In the genomic region with DNA sequence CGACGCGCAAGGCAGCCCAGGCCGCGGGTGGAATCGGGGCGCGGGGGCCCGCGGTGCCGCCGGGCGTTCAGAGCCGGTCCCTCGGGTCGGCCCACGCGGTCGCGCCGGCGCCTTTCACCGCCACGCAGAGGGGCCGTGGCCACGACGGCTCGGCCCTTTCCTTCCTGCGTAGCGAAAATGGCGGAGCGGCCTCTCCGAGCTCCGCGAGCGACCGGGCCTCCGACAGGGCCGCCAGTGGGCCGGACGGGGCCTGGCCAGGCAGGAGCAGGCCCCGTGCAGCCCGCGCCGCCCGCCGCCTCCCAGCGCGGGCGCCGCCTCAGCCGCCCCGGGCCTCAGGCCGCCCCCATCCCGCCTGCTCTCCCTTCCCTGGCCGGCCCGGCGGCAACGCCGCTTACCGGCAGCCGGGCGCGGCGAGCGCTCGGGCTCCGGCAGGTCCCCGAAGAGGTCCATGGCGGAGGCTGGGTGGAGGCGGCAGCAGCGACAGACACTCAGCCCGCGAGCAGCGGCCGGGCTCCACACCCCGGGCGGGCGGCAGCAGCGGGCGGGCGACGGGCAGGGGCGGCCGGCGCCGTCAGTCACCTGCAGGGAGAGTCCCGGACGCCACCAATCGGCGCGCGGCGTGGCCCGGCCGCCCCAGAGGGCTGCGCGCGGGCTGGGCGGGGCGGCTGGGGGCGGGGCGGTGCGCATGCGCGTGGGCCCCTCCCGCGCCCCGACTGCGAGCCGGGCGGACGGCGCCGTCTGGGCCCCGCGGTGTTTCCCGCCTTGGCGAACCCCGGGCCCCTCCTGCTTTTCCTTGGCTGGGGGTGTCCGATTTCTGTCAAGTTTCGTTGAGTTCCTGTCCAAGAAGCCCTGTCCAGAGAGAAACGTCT, we compare ENCODE assay signal across 1 cellular context.
A peak's percentile ranks its signal among the peaks of the same experiment; 100 is the strongest.
TF ChIP-seq lines count a peak whose summit lies in the region.

A gene with protein sequence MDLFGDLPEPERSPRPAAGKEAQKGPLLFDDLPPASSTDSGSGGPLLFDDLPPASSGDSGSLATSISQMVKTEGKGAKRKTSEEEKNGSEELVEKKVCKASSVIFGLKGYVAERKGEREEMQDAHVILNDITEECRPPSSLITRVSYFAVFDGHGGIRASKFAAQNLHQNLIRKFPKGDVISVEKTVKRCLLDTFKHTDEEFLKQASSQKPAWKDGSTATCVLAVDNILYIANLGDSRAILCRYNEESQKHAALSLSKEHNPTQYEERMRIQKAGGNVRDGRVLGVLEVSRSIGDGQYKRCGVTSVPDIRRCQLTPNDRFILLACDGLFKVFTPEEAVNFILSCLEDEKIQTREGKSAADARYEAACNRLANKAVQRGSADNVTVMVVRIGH (minus strand): TSS at position 592 of the 869 bp plus-strand sequence. CDS start 142 bp downstream, at position 450.

TF ChIP-seq in HepG2, 621 proteins besides CTCF, POLR2A, EP300 and RAD21 (continued from another document and continues in another):
- TF ChIP-seq ZNF574 (CRISPR knock-in tag; IDR thresholded peaks at IDR 0.05) (peak; percentile 59; the same call in 1 of the 2 replicates), DNMT1 (CRISPR knock-in tag; IDR thresholded peaks at IDR 0.05) (0 out of 2 replicates have a peak, but pooled peaks have one; percentile 70), ZNF792 (CRISPR knock-in tag; IDR thresholded peaks at IDR 0.05) (0 out of 2 replicates have a peak, but pooled peaks have one; percentile 48), SMAD1 (CRISPR knock-in tag; IDR thresholded peaks at IDR 0.05; ENCODE audit: borderline replicate concordance, low read depth) (peak; percentile 27; the same call in 1 of the 2 replicates), SPEN (CRISPR knock-in tag; IDR thresholded peaks at IDR 0.05; ENCODE audit: low read depth) (peak; percentile 67), KLF6 (CRISPR knock-in tag; IDR thresholded peaks at IDR 0.05) (peak; percentile 49; the same call in 1 of the 2 replicates), HDAC1 (CRISPR knock-in tag; IDR thresholded peaks at IDR 0.05) (peak; percentile 22; the same call in 1 of the 2 replicates), ZNF7 (CRISPR knock-in tag; IDR thresholded peaks at IDR 0.05) (no peak), ZNF660 (CRISPR knock-in tag; IDR thresholded peaks at IDR 0.05; ENCODE audit: borderline replicate concordance, low read depth) (no peak), ZBED4 (CRISPR knock-in tag; IDR thresholded peaks at IDR 0.05; ENCODE audit: borderline replicate concordance) (peak; percentile 65; the same call in 1 of the 2 replicates), ZNF552 (CRISPR knock-in tag; IDR thresholded peaks at IDR 0.05; ENCODE audit: borderline replicate concordance) (0 out of 2 replicates have a peak, but pooled peaks have one; percentile 27), HMG20B (CRISPR knock-in tag; conservative IDR thresholded peaks at IDR 0.05) (no peak), ZNF563 (CRISPR knock-in tag; IDR thresholded peaks at IDR 0.05) (peak; percentile 86), THAP11 (CRISPR knock-in tag; IDR thresholded peaks at IDR 0.05) (peak; percentile 65), ZNF564 (CRISPR knock-in tag; IDR thresholded peaks at IDR 0.05) (no peak), SIX4 (CRISPR knock-in tag; IDR thresholded peaks at IDR 0.05) (no peak; the same call in 1 of the 2 replicates), BORCS8-MEF2B (CRISPR knock-in tag; IDR thresholded peaks at IDR 0.05) (peak; percentile 95), NFKB2 (CRISPR knock-in tag; IDR thresholded peaks at IDR 0.05; ENCODE audit: borderline replicate concordance) (peak; percentile 68; the same call in 1 of the 2 replicates), ZNF543 (CRISPR knock-in tag; IDR thresholded peaks at IDR 0.05) (no peak), PHF5A (CRISPR knock-in tag; IDR thresholded peaks at IDR 0.05; ENCODE audit: low read depth, unreplicated experiment) (peak; percentile 79), ZBTB44 (CRISPR knock-in tag; IDR thresholded peaks at IDR 0.05) (no peak), ZNF451 (CRISPR knock-in tag; IDR thresholded peaks at IDR 0.05) (peak; percentile 50; the same call in 1 of the 2 replicates), ZNF850 (CRISPR knock-in tag; conservative IDR thresholded peaks at IDR 0.05) (no peak), TAF1 (CRISPR knock-in tag; IDR thresholded peaks at IDR 0.05) (peak; percentile 28; the same call in 1 of the 2 replicates)
- TF ChIP-seq, protein P1, sequence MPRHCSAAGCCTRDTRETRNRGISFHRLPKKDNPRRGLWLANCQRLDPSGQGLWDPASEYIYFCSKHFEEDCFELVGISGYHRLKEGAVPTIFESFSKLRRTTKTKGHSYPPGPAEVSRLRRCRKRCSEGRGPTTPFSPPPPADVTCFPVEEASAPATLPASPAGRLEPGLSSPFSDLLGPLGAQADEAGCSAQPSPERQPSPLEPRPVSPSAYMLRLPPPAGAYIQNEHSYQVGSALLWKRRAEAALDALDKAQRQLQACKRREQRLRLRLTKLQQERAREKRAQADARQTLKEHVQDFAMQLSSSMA (CRISPR knock-in tag; IDR thresholded peaks at IDR 0.05), result peak; percentile 55; the same call in 1 of the 2 replicates
- TF ChIP-seq, protein P2, sequence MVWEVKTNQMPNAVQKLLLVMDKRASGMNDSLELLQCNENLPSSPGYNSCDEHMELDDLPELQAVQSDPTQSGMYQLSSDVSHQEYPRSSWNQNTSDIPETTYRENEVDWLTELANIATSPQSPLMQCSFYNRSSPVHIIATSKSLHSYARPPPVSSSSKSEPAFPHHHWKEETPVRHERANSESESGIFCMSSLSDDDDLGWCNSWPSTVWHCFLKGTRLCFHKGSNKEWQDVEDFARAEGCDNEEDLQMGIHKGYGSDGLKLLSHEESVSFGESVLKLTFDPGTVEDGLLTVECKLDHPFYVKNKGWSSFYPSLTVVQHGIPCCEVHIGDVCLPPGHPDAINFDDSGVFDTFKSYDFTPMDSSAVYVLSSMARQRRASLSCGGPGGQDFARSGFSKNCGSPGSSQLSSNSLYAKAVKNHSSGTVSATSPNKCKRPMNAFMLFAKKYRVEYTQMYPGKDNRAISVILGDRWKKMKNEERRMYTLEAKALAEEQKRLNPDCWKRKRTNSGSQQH (CRISPR knock-in tag; IDR thresholded peaks at IDR 0.05; ENCODE audit: low read depth), result peak; percentile 77; the same call in 1 of the 2 replicates
- TF ChIP-seq, protein P3, sequence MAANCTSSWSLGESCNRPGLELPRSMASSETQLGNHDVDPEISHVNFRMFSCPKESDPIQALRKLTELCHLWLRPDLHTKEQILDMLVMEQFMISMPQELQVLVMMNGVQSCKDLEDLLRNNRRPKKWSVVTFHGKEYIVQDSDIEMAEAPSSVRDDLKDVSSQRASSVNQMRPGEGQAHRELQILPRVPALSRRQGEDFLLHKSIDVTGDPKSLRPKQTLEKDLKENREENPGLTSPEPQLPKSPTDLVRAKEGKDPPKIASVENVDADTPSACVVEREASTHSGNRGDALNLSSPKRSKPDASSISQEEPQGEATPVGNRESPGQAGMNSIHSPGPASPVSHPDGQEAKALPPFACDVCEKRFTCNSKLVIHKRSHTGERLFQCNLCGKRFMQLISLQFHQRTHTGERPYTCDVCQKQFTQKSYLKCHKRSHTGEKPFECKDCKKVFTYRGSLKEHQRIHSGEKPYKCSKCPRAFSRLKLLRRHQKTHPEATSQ (CRISPR knock-in tag; IDR thresholded peaks at IDR 0.05; ENCODE audit: borderline replicate concordance), result peak; percentile 78; the same call in 1 of the 2 replicates
- TF ChIP-seq, protein P4, sequence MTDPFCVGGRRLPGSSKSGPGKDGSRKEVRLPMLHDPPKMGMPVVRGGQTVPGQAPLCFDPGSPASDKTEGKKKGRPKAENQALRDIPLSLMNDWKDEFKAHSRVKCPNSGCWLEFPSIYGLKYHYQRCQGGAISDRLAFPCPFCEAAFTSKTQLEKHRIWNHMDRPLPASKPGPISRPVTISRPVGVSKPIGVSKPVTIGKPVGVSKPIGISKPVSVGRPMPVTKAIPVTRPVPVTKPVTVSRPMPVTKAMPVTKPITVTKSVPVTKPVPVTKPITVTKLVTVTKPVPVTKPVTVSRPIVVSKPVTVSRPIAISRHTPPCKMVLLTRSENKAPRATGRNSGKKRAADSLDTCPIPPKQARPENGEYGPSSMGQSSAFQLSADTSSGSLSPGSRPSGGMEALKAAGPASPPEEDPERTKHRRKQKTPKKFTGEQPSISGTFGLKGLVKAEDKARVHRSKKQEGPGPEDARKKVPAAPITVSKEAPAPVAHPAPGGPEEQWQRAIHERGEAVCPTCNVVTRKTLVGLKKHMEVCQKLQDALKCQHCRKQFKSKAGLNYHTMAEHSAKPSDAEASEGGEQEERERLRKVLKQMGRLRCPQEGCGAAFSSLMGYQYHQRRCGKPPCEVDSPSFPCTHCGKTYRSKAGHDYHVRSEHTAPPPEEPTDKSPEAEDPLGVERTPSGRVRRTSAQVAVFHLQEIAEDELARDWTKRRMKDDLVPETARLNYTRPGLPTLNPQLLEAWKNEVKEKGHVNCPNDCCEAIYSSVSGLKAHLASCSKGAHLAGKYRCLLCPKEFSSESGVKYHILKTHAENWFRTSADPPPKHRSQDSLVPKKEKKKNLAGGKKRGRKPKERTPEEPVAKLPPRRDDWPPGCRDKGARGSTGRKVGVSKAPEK (CRISPR knock-in tag; IDR thresholded peaks at IDR 0.05; ENCODE audit: borderline replicate concordance), result no peak
